In the genomic region with DNA sequence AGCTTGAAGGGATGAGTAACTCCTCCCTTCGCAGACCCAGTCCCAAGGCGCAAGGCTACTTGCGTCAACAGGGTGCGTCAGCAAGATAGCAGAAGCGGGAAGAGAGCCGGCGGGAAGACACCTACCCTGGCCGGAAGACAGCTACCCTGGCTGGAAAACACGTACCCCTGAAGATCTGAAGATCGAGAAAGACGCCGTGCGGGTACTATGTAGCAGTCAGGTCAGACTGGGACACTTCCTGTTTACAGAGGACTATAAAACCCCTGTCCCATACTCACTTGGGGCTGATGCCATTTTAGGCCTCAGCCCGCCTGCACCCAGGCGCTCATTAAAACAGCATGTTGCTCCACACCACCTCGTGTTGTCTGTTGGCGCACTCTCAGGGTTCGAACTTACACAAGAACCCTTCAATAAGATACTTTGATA, we compare ENCODE assay signal across 1 cellular context.
TF ChIP-seq lines count a peak whose summit lies in the region.

No MANE protein-coding gene starts in this region.

TF ChIP-seq in K562, 482 proteins besides CTCF, POLR2A, EP300 and RAD21 (continued from another document and continues in another):
- TF ChIP-seq, protein P1, sequence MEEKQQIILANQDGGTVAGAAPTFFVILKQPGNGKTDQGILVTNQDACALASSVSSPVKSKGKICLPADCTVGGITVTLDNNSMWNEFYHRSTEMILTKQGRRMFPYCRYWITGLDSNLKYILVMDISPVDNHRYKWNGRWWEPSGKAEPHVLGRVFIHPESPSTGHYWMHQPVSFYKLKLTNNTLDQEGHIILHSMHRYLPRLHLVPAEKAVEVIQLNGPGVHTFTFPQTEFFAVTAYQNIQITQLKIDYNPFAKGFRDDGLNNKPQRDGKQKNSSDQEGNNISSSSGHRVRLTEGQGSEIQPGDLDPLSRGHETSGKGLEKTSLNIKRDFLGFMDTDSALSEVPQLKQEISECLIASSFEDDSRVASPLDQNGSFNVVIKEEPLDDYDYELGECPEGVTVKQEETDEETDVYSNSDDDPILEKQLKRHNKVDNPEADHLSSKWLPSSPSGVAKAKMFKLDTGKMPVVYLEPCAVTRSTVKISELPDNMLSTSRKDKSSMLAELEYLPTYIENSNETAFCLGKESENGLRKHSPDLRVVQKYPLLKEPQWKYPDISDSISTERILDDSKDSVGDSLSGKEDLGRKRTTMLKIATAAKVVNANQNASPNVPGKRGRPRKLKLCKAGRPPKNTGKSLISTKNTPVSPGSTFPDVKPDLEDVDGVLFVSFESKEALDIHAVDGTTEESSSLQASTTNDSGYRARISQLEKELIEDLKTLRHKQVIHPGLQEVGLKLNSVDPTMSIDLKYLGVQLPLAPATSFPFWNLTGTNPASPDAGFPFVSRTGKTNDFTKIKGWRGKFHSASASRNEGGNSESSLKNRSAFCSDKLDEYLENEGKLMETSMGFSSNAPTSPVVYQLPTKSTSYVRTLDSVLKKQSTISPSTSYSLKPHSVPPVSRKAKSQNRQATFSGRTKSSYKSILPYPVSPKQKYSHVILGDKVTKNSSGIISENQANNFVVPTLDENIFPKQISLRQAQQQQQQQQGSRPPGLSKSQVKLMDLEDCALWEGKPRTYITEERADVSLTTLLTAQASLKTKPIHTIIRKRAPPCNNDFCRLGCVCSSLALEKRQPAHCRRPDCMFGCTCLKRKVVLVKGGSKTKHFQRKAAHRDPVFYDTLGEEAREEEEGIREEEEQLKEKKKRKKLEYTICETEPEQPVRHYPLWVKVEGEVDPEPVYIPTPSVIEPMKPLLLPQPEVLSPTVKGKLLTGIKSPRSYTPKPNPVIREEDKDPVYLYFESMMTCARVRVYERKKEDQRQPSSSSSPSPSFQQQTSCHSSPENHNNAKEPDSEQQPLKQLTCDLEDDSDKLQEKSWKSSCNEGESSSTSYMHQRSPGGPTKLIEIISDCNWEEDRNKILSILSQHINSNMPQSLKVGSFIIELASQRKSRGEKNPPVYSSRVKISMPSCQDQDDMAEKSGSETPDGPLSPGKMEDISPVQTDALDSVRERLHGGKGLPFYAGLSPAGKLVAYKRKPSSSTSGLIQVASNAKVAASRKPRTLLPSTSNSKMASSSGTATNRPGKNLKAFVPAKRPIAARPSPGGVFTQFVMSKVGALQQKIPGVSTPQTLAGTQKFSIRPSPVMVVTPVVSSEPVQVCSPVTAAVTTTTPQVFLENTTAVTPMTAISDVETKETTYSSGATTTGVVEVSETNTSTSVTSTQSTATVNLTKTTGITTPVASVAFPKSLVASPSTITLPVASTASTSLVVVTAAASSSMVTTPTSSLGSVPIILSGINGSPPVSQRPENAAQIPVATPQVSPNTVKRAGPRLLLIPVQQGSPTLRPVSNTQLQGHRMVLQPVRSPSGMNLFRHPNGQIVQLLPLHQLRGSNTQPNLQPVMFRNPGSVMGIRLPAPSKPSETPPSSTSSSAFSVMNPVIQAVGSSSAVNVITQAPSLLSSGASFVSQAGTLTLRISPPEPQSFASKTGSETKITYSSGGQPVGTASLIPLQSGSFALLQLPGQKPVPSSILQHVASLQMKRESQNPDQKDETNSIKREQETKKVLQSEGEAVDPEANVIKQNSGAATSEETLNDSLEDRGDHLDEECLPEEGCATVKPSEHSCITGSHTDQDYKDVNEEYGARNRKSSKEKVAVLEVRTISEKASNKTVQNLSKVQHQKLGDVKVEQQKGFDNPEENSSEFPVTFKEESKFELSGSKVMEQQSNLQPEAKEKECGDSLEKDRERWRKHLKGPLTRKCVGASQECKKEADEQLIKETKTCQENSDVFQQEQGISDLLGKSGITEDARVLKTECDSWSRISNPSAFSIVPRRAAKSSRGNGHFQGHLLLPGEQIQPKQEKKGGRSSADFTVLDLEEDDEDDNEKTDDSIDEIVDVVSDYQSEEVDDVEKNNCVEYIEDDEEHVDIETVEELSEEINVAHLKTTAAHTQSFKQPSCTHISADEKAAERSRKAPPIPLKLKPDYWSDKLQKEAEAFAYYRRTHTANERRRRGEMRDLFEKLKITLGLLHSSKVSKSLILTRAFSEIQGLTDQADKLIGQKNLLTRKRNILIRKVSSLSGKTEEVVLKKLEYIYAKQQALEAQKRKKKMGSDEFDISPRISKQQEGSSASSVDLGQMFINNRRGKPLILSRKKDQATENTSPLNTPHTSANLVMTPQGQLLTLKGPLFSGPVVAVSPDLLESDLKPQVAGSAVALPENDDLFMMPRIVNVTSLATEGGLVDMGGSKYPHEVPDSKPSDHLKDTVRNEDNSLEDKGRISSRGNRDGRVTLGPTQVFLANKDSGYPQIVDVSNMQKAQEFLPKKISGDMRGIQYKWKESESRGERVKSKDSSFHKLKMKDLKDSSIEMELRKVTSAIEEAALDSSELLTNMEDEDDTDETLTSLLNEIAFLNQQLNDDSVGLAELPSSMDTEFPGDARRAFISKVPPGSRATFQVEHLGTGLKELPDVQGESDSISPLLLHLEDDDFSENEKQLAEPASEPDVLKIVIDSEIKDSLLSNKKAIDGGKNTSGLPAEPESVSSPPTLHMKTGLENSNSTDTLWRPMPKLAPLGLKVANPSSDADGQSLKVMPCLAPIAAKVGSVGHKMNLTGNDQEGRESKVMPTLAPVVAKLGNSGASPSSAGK (IDR thresholded peaks at IDR 0.05), result peak; percentile 90
- TF ChIP-seq, protein P2, sequence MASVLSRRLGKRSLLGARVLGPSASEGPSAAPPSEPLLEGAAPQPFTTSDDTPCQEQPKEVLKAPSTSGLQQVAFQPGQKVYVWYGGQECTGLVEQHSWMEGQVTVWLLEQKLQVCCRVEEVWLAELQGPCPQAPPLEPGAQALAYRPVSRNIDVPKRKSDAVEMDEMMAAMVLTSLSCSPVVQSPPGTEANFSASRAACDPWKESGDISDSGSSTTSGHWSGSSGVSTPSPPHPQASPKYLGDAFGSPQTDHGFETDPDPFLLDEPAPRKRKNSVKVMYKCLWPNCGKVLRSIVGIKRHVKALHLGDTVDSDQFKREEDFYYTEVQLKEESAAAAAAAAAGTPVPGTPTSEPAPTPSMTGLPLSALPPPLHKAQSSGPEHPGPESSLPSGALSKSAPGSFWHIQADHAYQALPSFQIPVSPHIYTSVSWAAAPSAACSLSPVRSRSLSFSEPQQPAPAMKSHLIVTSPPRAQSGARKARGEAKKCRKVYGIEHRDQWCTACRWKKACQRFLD (CRISPR knock-in tag; IDR thresholded peaks at IDR 0.05), result no peak
- TF ChIP-seq TRIM24 (IDR thresholded peaks at IDR 0.05) (0 out of 4 replicates have a peak, but pooled peaks of 1 of the 2 experiments have one; percentile 18), RBFOX2 (IDR thresholded peaks at IDR 0.05; ENCODE audit: low read depth, low read length) (peak; percentile 58), CBX3 (IDR thresholded peaks at IDR 0.05; ENCODE audit: borderline replicate concordance in 1 of 2, low read length in 2 of 2) (peak in 1 of 2 experiments; percentile 64; a peak in 1 of 3 replicates), HDAC6 (IDR thresholded peaks at IDR 0.05; ENCODE audit: low read depth, low read length) (no peak), ZKSCAN8 (CRISPR knock-in tag; IDR thresholded peaks at IDR 0.05) (no peak), XRCC4 (IDR thresholded peaks at IDR 0.05; ENCODE audit: extremely low read depth, insufficient read depth, insufficient read length) (no peak), IFI16 (CRISPR knock-in tag; IDR thresholded peaks at IDR 0.05) (no peak), POLR2H (tag; IDR thresholded peaks at IDR 0.05; ENCODE audit: low read depth) (peak; percentile 51), ZNF197 (CRISPR knock-in tag; IDR thresholded peaks at IDR 0.05; ENCODE audit: low read depth) (no peak), IRF2 (CRISPR knock-in tag; IDR thresholded peaks at IDR 0.05) (no peak), KDM2B (CRISPR knock-in tag; IDR thresholded peaks at IDR 0.05) (no peak), FIP1L1 (IDR thresholded peaks at IDR 0.05; ENCODE audit: low read depth, low read length, poor library complexity, severe bottlenecking) (no peak)
- TF ChIP-seq, protein P3, sequence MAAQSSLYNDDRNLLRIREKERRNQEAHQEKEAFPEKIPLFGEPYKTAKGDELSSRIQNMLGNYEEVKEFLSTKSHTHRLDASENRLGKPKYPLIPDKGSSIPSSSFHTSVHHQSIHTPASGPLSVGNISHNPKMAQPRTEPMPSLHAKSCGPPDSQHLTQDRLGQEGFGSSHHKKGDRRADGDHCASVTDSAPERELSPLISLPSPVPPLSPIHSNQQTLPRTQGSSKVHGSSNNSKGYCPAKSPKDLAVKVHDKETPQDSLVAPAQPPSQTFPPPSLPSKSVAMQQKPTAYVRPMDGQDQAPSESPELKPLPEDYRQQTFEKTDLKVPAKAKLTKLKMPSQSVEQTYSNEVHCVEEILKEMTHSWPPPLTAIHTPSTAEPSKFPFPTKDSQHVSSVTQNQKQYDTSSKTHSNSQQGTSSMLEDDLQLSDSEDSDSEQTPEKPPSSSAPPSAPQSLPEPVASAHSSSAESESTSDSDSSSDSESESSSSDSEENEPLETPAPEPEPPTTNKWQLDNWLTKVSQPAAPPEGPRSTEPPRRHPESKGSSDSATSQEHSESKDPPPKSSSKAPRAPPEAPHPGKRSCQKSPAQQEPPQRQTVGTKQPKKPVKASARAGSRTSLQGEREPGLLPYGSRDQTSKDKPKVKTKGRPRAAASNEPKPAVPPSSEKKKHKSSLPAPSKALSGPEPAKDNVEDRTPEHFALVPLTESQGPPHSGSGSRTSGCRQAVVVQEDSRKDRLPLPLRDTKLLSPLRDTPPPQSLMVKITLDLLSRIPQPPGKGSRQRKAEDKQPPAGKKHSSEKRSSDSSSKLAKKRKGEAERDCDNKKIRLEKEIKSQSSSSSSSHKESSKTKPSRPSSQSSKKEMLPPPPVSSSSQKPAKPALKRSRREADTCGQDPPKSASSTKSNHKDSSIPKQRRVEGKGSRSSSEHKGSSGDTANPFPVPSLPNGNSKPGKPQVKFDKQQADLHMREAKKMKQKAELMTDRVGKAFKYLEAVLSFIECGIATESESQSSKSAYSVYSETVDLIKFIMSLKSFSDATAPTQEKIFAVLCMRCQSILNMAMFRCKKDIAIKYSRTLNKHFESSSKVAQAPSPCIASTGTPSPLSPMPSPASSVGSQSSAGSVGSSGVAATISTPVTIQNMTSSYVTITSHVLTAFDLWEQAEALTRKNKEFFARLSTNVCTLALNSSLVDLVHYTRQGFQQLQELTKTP (IDR thresholded peaks at IDR 0.05; ENCODE audit: low read depth in 1 of 2, partially characterized antibody in 2 of 2), result no peak
- TF ChIP-seq, protein P4, sequence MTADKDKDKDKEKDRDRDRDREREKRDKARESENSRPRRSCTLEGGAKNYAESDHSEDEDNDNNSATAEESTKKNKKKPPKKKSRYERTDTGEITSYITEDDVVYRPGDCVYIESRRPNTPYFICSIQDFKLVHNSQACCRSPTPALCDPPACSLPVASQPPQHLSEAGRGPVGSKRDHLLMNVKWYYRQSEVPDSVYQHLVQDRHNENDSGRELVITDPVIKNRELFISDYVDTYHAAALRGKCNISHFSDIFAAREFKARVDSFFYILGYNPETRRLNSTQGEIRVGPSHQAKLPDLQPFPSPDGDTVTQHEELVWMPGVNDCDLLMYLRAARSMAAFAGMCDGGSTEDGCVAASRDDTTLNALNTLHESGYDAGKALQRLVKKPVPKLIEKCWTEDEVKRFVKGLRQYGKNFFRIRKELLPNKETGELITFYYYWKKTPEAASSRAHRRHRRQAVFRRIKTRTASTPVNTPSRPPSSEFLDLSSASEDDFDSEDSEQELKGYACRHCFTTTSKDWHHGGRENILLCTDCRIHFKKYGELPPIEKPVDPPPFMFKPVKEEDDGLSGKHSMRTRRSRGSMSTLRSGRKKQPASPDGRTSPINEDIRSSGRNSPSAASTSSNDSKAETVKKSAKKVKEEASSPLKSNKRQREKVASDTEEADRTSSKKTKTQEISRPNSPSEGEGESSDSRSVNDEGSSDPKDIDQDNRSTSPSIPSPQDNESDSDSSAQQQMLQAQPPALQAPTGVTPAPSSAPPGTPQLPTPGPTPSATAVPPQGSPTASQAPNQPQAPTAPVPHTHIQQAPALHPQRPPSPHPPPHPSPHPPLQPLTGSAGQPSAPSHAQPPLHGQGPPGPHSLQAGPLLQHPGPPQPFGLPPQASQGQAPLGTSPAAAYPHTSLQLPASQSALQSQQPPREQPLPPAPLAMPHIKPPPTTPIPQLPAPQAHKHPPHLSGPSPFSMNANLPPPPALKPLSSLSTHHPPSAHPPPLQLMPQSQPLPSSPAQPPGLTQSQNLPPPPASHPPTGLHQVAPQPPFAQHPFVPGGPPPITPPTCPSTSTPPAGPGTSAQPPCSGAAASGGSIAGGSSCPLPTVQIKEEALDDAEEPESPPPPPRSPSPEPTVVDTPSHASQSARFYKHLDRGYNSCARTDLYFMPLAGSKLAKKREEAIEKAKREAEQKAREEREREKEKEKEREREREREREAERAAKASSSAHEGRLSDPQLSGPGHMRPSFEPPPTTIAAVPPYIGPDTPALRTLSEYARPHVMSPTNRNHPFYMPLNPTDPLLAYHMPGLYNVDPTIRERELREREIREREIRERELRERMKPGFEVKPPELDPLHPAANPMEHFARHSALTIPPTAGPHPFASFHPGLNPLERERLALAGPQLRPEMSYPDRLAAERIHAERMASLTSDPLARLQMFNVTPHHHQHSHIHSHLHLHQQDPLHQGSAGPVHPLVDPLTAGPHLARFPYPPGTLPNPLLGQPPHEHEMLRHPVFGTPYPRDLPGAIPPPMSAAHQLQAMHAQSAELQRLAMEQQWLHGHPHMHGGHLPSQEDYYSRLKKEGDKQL (CRISPR knock-in tag; IDR thresholded peaks at IDR 0.05; ENCODE audit: borderline replicate concordance), result no peak
- TF ChIP-seq, protein P5, sequence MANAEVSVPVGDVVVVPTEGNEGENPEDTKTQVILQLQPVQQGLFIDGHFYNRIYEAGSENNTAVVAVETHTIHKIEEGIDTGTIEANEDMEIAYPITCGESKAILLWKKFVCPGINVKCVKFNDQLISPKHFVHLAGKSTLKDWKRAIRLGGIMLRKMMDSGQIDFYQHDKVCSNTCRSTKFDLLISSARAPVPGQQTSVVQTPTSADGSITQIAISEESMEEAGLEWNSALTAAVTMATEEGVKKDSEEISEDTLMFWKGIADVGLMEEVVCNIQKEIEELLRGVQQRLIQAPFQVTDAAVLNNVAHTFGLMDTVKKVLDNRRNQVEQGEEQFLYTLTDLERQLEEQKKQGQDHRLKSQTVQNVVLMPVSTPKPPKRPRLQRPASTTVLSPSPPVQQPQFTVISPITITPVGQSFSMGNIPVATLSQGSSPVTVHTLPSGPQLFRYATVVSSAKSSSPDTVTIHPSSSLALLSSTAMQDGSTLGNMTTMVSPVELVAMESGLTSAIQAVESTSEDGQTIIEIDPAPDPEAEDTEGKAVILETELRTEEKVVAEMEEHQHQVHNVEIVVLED (CRISPR knock-in tag; IDR thresholded peaks at IDR 0.05), result no peak
- TF ChIP-seq, protein P6, sequence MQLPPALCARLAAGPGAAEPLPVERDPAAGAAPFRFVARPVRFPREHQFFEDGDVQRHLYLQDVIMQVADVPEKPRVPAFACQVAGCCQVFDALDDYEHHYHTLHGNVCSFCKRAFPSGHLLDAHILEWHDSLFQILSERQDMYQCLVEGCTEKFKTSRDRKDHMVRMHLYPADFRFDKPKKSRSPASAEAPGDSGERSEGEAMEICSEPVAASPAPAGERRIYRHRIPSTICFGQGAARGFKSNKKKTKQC (CRISPR knock-in tag; IDR thresholded peaks at IDR 0.05), result peak; percentile 60; the same call in 1 of the 2 replicates
- TF ChIP-seq, protein P7, sequence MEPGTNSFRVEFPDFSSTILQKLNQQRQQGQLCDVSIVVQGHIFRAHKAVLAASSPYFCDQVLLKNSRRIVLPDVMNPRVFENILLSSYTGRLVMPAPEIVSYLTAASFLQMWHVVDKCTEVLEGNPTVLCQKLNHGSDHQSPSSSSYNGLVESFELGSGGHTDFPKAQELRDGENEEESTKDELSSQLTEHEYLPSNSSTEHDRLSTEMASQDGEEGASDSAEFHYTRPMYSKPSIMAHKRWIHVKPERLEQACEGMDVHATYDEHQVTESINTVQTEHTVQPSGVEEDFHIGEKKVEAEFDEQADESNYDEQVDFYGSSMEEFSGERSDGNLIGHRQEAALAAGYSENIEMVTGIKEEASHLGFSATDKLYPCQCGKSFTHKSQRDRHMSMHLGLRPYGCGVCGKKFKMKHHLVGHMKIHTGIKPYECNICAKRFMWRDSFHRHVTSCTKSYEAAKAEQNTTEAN (CRISPR knock-in tag; IDR thresholded peaks at IDR 0.05), result no peak
